ENCODE assay signal across 1 cellular context in genomic region chr13:98143601-98144500, GRCh38.
A peak's percentile ranks its signal among the peaks of the same experiment; 100 is the strongest.
TF ChIP-seq lines count a peak whose summit lies in the region.

No MANE protein-coding gene starts in this region.

TF ChIP-seq in HEK293, 187 proteins besides CTCF, POLR2A, EP300 and RAD21 (continued from another document):
- TF ChIP-seq KLF10 (tag by site-specific recombination; IDR thresholded peaks at IDR 0.05) (0 out of 2 replicates have a peak, but pooled peaks have one; percentile 12), FEZF1 (tag by site-specific recombination; IDR thresholded peaks at IDR 0.05) (no peak), WT1 (tag by site-specific recombination; IDR thresholded peaks at IDR 0.05) (peak; percentile 58), ZNF2 (tag by site-specific recombination; IDR thresholded peaks at IDR 0.05) (0 out of 2 replicates have a peak, but pooled peaks have one; percentile 39), ZNF433 (tag by site-specific recombination; IDR thresholded peaks at IDR 0.05; ENCODE audit: low read depth) (no peak), GLIS2 (tag by site-specific recombination; IDR thresholded peaks at IDR 0.05) (0 out of 2 replicates have a peak, but pooled peaks have one; percentile 10), ZNF362 (tag by site-specific recombination; IDR thresholded peaks at IDR 0.05) (no peak), ZSCAN30 (tag by site-specific recombination; IDR thresholded peaks at IDR 0.05) (peak; percentile 98), ZBTB26 (tag by site-specific recombination; optimal IDR thresholded peaks at IDR 0.05) (peak; percentile 58), ZNF639 (tag by site-specific recombination; IDR thresholded peaks at IDR 0.05) (0 out of 2 replicates have a peak, but pooled peaks have one; percentile 33), ZSCAN4 (tag by site-specific recombination; IDR thresholded peaks at IDR 0.05) (peak; percentile 65)
